ENCODE assay signal across 8 cellular contexts in genomic region chr5:8340739-8341344, GRCh38.
DNase-seq lines count a peak whose midpoint lies in the region; ATAC-seq and TF ChIP-seq lines count a peak whose summit lies in the region.

No MANE protein-coding gene starts in this region.

- H3K9me3 Mint-ChIP-seq in effector memory CD8-positive, alpha-beta T cell = peaks cover 2 to 30% of the 10 kb centered on the region in 2 donors
- peaks cover 8% of the 10 kb centered on the region for H3K9me3 Mint-ChIP-seq in activated naive CD4-positive, alpha-beta T cell treated with anti-CD3 and anti-CD28 coated beads, Interleukin-2, amount 10 ng/mL, durations not matched to agents 7 days and 5 days

- TF ChIP-seq RAD21 in liver (IDR thresholded peaks at IDR 0.05) = peak; percentile 69 to 74

- H3K4me3 ChIP-seq in HFF-Myc (replicated peaks; ENCODE audit: low read depth, low read length) = no peak overlapping the region
- H3K4me3 ChIP-seq in WI38 (ENCODE audit: low read depth, low read length) = peak overlapping the region; percentile 29; the same call in 1 of the 2 replicates
- no peak overlapping the region for H3K4me3 ChIP-seq in liver (ENCODE audit: low read depth in 1 of 3, low read length in 3 of 3)

- TF ChIP-seq CTCF in HFF-Myc (IDR thresholded peaks at IDR 0.05; ENCODE audit: low read depth, low read length, missing control alignments) (peak; percentile 18), WI38 (IDR thresholded peaks at IDR 0.05; ENCODE audit: low read depth, low read length) (peak; percentile 51), liver (IDR thresholded peaks at IDR 0.05; ENCODE audit: low read depth, low read length, missing input control) (peak; percentile 48)

- H3K27me3 ChIP-seq in liver (ENCODE audit: control insufficient read depth in 4 of 4, insufficient read depth in 4 of 4, low read length in 3 of 4) = peaks cover 0 to 4% (median 0%) of the 10 kb centered on the region in 4 donors

- 19% methylated on average over 1 of the region's 1 CpG for WGBS in liver

- H3K4me1 Mint-ChIP-seq in effector memory CD8-positive, alpha-beta T cell (ENCODE audit: low read depth in 2 of 2) = no peaks in the 10 kb centered on the region
- H3K4me1 Mint-ChIP-seq in activated naive CD4-positive, alpha-beta T cell treated with anti-CD3 and anti-CD28 coated beads, Interleukin-2, amount 10 ng/mL, durations not matched to agents 7 days and 5 days = no peaks in the 10 kb centered on the region

- peaks cover 2% of the 10 kb centered on the region for H3K36me3 Mint-ChIP-seq in effector memory CD8-positive, alpha-beta T cell (ENCODE audit: insufficient read depth)
- no peaks in the 10 kb centered on the region for H3K36me3 Mint-ChIP-seq in activated naive CD4-positive, alpha-beta T cell treated with anti-CD3 and anti-CD28 coated beads, Interleukin-2, amount 10 ng/mL, durations not matched to agents 7 days and 5 days

- no peak for ATAC-seq in effector memory CD8-positive, alpha-beta T cell (replicated peaks)
- ATAC-seq in HG02678 (IDR thresholded peaks at IDR 0.05; ENCODE audit: unreplicated experiment) = no peak

- H3K4me1 ChIP-seq in liver (ENCODE audit: control insufficient read depth in 4 of 4, insufficient read depth in 4 of 4, low read length in 3 of 4) = no peaks in the 10 kb centered on the region

- no peak overlapping the region for H3K9ac ChIP-seq in liver (ENCODE audit: low read depth in 1 of 2, low read length in 2 of 2)

- no peak overlapping the region for H3K27ac Mint-ChIP-seq in effector memory CD8-positive, alpha-beta T cell
- H3K27ac Mint-ChIP-seq in activated naive CD4-positive, alpha-beta T cell treated with anti-CD3 and anti-CD28 coated beads, Interleukin-2, amount 10 ng/mL, durations not matched to agents 7 days and 5 days = no peak overlapping the region

- no peak overlapping the region for H3K4me3 Mint-ChIP-seq in effector memory CD8-positive, alpha-beta T cell
- H3K4me3 Mint-ChIP-seq in activated naive CD4-positive, alpha-beta T cell treated with anti-CD3 and anti-CD28 coated beads, Interleukin-2, amount 10 ng/mL, durations not matched to agents 7 days and 5 days = no peak overlapping the region

- no peaks in the 10 kb centered on the region for H3K36me3 ChIP-seq in liver (ENCODE audit: control insufficient read depth in 4 of 4, insufficient read depth in 3 of 4, low read depth in 1 of 4, low read length in 3 of 4)

- no peaks in the 10 kb centered on the region for H3K27me3 Mint-ChIP-seq in effector memory CD8-positive, alpha-beta T cell
- H3K27me3 Mint-ChIP-seq in activated naive CD4-positive, alpha-beta T cell treated with anti-CD3 and anti-CD28 coated beads, Interleukin-2, amount 10 ng/mL, durations not matched to agents 7 days and 5 days = no peaks in the 10 kb centered on the region

- no peaks in the 10 kb centered on the region for H3K9me3 ChIP-seq in liver (ENCODE audit: control insufficient read depth in 4 of 4, low read length in 3 of 4)

- CTCF ChIA-PET in activated naive CD4-positive, alpha-beta T cell treated with anti-CD3 and anti-CD28 coated beads, Interleukin-2, amount 10 ng/mL, durations not matched to agents 7 days and 5 days (lab: Charles Lee) = no interaction called here

- H3K27ac ChIP-seq in liver (ENCODE audit: low read depth in 1 of 2, low read length in 2 of 2) = no peak overlapping the region

- DNase-seq in AG20443 (ENCODE audit: low spot score) = peak; percentile 57
- no peak for DNase-seq in HFF-Myc (ENCODE audit: extremely low read depth, low read depth)
- DNase-seq in effector memory CD8-positive, alpha-beta T cell = no peak
- no peak for DNase-seq in activated naive CD4-positive, alpha-beta T cell treated with anti-CD3 and anti-CD28 coated beads, Interleukin-2, amount 10 ng/mL, durations not matched to agents 7 days and 5 days
- DNase-seq in HuH-7.5 (ENCODE audit: low spot score) = no peak

TF ChIP-seq in liver, 16 proteins besides CTCF, POLR2A, EP300 and RAD21:
- TF ChIP-seq TAF1 (conservative IDR thresholded peaks at IDR 0.05) (no peak), MAX (IDR thresholded peaks at IDR 0.05) (no peak), HNF4A (conservative IDR thresholded peaks at IDR 0.05) (no peak), ZBTB33 (IDR thresholded peaks at IDR 0.05) (no peak), SP1 (IDR thresholded peaks at IDR 0.05) (no peak), REST (IDR thresholded peaks at IDR 0.05) (no peak), FOXA1 (IDR thresholded peaks at IDR 0.05) (no peak), ATF3 (IDR thresholded peaks at IDR 0.05) (no peak), JUND (IDR thresholded peaks at IDR 0.05) (no peak), GABPA (IDR thresholded peaks at IDR 0.05 in 1 of 2, conservative IDR thresholded peaks at IDR 0.05 in 1 of 2) (no peak), NR2F2 (IDR thresholded peaks at IDR 0.05) (no peak), EGR1 (IDR thresholded peaks at IDR 0.05; ENCODE audit: low read depth in 2 of 2) (no peak), RXRA (IDR thresholded peaks at IDR 0.05) (no peak), HNF4G (IDR thresholded peaks at IDR 0.05) (no peak)
TF ChIP-seq in liver: peak in this region for 0.
